In genomic region chr2:129904532-129905446, GRCh38 we compare ENCODE assay signal across 18 cellular contexts.
DNase-seq lines count a peak whose midpoint lies in the region; ATAC-seq and TF ChIP-seq lines count a peak whose summit lies in the region.
"Had no signal": no experiment of that assay in that cellular context is flagged by ENCODE, and none has a peak within 500 bp of the region (broad histone marks: within the 10 kb centered on the region; RNA-seq: fewer than 3 reads in every experiment).

No MANE protein-coding gene starts in this region.

- H3K4me3 Mint-ChIP-seq in naive thymus-derived CD8-positive, alpha-beta T cell: no peak overlapping the region
- H3K4me3 Mint-ChIP-seq: CD4-positive, alpha-beta T cell had no signal

- DNase-seq in activated effector memory CD4-positive, alpha-beta T cell treated with anti-CD3 and anti-CD28 coated beads, Interleukin-2, amount 50 U/mL, for 16 hours: peak; percentile 19
- DNase-seq in activated effector memory CD4-positive, alpha-beta T cell treated with Interleukin-2 at 50 U/mL for 16 hours: no peak
- peak; percentile 14 for DNase-seq in NCI-H2029 (lab: John Stamatoyannopoulos, UW)
- peak; percentile 88 for DNase-seq in esophagus muscularis mucosa (ENCODE audit: extremely low spot score)
- DNase-seq in ureter (ENCODE audit: low spot score): peak; percentile 13
- DNase-seq in naive thymus-derived CD8-positive, alpha-beta T cell: no peak
- DNase-seq in NCI-H526 treated with DMSO at 0.1 percent for 48 hours (lab: John Stamatoyannopoulos, UW): no peak
- DNase-seq: CD4-positive, alpha-beta T cell; DND-41; GDM1; MM.1S; NCI-H1092 treated with DMSO at 0.1 percent for 48 hours; NCI-H2171; NCI-H446; PC-9; T-helper 1 cell had no signal

- TF ChIP-seq EP300 in esophagus muscularis mucosa (IDR thresholded peaks at IDR 0.05): no peak

- 78% methylated on average over 14 of the region's 20 CpGs for WGBS in esophagus muscularis mucosa

- H3K9me3 Mint-ChIP-seq in naive thymus-derived CD8-positive, alpha-beta T cell: no peaks in the 10 kb centered on the region
- H3K9me3 Mint-ChIP-seq: CD4-positive, alpha-beta T cell had no signal

- no peaks in the 10 kb centered on the region for H3K9me3 ChIP-seq in esophagus muscularis mucosa

- no peak overlapping the region for H3K27ac ChIP-seq in esophagus muscularis mucosa (replicated peaks in 1 of 4)
- H3K27ac ChIP-seq: PC-9 had no signal

- H3K27ac Mint-ChIP-seq in naive thymus-derived CD8-positive, alpha-beta T cell: no peak overlapping the region
- H3K27ac Mint-ChIP-seq: CD4-positive, alpha-beta T cell had no signal

- TF ChIP-seq POLR2A in esophagus muscularis mucosa (IDR thresholded peaks at IDR 0.05; ENCODE audit: low read depth): no peak

- H3K4me1 Mint-ChIP-seq in naive thymus-derived CD8-positive, alpha-beta T cell: peaks cover 0 to 2% (median 0%) of the 10 kb centered on the region in 4 donors

- H3K4me1 ChIP-seq in esophagus muscularis mucosa: no peaks in the 10 kb centered on the region

- intact Hi-C loops in esophagus muscularis mucosa (cut with DNase I): no loop called here

- no peaks in the 10 kb centered on the region for H3K36me3 ChIP-seq in esophagus muscularis mucosa

- H3K27me3 ChIP-seq in esophagus muscularis mucosa: peaks cover 0 to 14% (median 0%) of the 10 kb centered on the region in 4 donors

- H3K36me3 Mint-ChIP-seq in naive thymus-derived CD8-positive, alpha-beta T cell: no peaks in the 10 kb centered on the region

- no peak for ATAC-seq in naive thymus-derived CD8-positive, alpha-beta T cell
- ATAC-seq in HG02981 (IDR thresholded peaks at IDR 0.05; ENCODE audit: unreplicated experiment): no peak
- ATAC-seq: GM12878 had no signal

- peaks cover 0 to 23% (median 3%) of the 10 kb centered on the region in 5 donors for H3K27me3 Mint-ChIP-seq in naive thymus-derived CD8-positive, alpha-beta T cell
- H3K27me3 Mint-ChIP-seq: CD4-positive, alpha-beta T cell had no signal

- no peak overlapping the region for H3K4me3 ChIP-seq in esophagus muscularis mucosa
- H3K4me3 ChIP-seq: GM12878, PC-9 had no signal

- POLR2A ChIA-PET in naive thymus-derived CD8-positive, alpha-beta T cell (lab: Charles Lee): no interaction called here

- no peak for TF ChIP-seq CTCF in esophagus muscularis mucosa (IDR thresholded peaks at IDR 0.05)

Comparison
In these comparisons a context has a peak if more than half of its experiments do, and no peak if none do; other contexts are left out.
1. DNase-seq: peak in activated effector memory CD4-positive, alpha-beta T cell treated with anti-CD3 and anti-CD28 coated beads, Interleukin-2, amount 50 U/mL, for 16 hours (single experiment), NCI-H2029 (single experiment), esophagus muscularis mucosa (single experiment) and ureter (single experiment); none in activated effector memory CD4-positive, alpha-beta T cell treated with Interleukin-2 at 50 U/mL for 16 hours (single experiment), naive thymus-derived CD8-positive, alpha-beta T cell (0 of 10) and NCI-H526 treated with DMSO at 0.1 percent for 48 hours (single experiment).